In genomic region chr4:28278676-28279075, GRCh38 we compare ENCODE assay signal across 21 cellular contexts.
DNase-seq lines count a peak whose midpoint lies in the region; ATAC-seq and TF ChIP-seq lines count a peak whose summit lies in the region.
"Had no signal": no experiment of that assay in that cellular context is flagged by ENCODE, and none has a peak within 500 bp of the region (broad histone marks: within the 10 kb centered on the region; RNA-seq: fewer than 3 reads in every experiment).

No MANE protein-coding gene starts in this region.

- DNase-seq in RWPE2 (ENCODE audit: low spot score), result no peak
- peak; percentile 58 for DNase-seq in iris pigment epithelial cell (ENCODE audit: low read depth)
- peak; percentile 4 for DNase-seq in pulmonary artery endothelial cell (ENCODE audit: low read depth, low spot score)
- no peak for DNase-seq in NCI-H2107 (lab: John Stamatoyannopoulos, UW)
- no peak for DNase-seq in stimulated activated CD4-positive, alpha-beta T cell treated with anti-CD3 and anti-CD28 coated beads, Interleukin-4, amount 100 ng/mL, for 4 hours
- DNase-seq in NCI-H510A (lab: John Stamatoyannopoulos, UW), result no peak
- DNase-seq: activated CD4-positive, alpha-beta T cell treated with anti-CD3 and anti-CD28 coated beads for 36 hours; activated CD8-positive, alpha-beta memory T cell treated with anti-CD3 and anti-CD28 coated beads for 24 hours; activated naive CD4-positive, alpha-beta T cell treated with Interleukin-2 at 50 U/mL for 16 hours; activated T-cell treated with anti-CD3 and anti-CD28 coated beads, Interleukin-2, amount 50 U/mL, for 48 hours; central memory CD4-positive, alpha-beta T cell; Kasumi-1; NCI-H1694 treated with DMSO at 0.1 percent for 48 hours; NCI-H69; retina; SJCRH30; spleen; stimulated activated CD4-positive, alpha-beta T cell treated with anti-CD3 and anti-CD28 coated beads, Interleukin-2, amount 100 ng/mL, for 48 hours; testis had no signal

- ATAC-seq in RWPE2 (ENCODE audit: low read depth), result no peak
- ATAC-seq: activated CD4-positive, alpha-beta T cell treated with anti-CD3 and anti-CD28 coated beads for 36 hours; stimulated activated memory B cell treated with anti-CD40 and anti-IgM and Interleukin-4, amounts not matched to agents 10 μg/mL and 1 μg/mL and 100 μg/mL, for 72 hours had no signal

- H3K27ac ChIP-seq in RWPE2 (ENCODE audit: poor library complexity, severe bottlenecking) (peak overlapping the region; percentile 52), cingulate gyrus (ENCODE audit: low read depth, low read length) (peak overlapping the region; percentile 98)
- H3K27ac ChIP-seq: SJCRH30, spleen, testis had no signal

- H3K9me3 ChIP-seq in RWPE2 (ENCODE audit: severe bottlenecking), result no peaks in the 10 kb centered on the region
- H3K9me3 ChIP-seq: SJCRH30, testis had no signal

- peaks cover 14% of the 10 kb centered on the region for H3K4me1 ChIP-seq in RWPE2 (ENCODE audit: insufficient read depth, poor library complexity, severe bottlenecking)
- H3K4me1 ChIP-seq: SJCRH30, spleen, testis had no signal

- no peaks in the 10 kb centered on the region for H3K27me3 ChIP-seq in RWPE2 (ENCODE audit: insufficient read depth, poor library complexity, severe bottlenecking)
- H3K27me3 ChIP-seq: SJCRH30, spleen, testis had no signal

- H3K36me3 ChIP-seq in RWPE2 (ENCODE audit: low read depth), result no peaks in the 10 kb centered on the region
- H3K36me3 ChIP-seq: SJCRH30, spleen had no signal

- TF ChIP-seq CTCF in RWPE2 (IDR thresholded peaks at IDR 0.05; ENCODE audit: poor library complexity, severe bottlenecking), result no peak

- H3K4me3 ChIP-seq in RWPE2 (ENCODE audit: severe bottlenecking), result no peak overlapping the region
- H3K4me3 ChIP-seq: SJCRH30, spleen, testis had no signal

Comparison
In these comparisons a context has a peak if more than half of its experiments do, and no peak if none do; other contexts are left out.
1. DNase-seq: peak in iris pigment epithelial cell (single experiment) and pulmonary artery endothelial cell (single experiment); none in RWPE2 (single experiment), NCI-H2107 (single experiment), stimulated activated CD4-positive, alpha-beta T cell treated with anti-CD3 and anti-CD28 coated beads, Interleukin-4, amount 100 ng/mL, for 4 hours (0 of 2) and NCI-H510A (single experiment).